In genomic region chrX:119574394-119575266, GRCh38 we compare ENCODE assay signal across 8 cellular contexts.
DNase-seq lines count a peak whose midpoint lies in the region; ATAC-seq lines count a peak whose summit lies in the region.

Gene UBE2A (plus strand): TSS chrX:119574563. CDS start chrX:119574712, 149 bp downstream.

- H3K27ac ChIP-seq in BLaER1 treated with 17β-estradiol and CSF1 and Interleukin-3, amounts not matched to agents 10 nM and 100 nM: peak within 1 kb of the TSS; percentile 77 to 88 (median 80)
- peak within 1 kb of the TSS; percentile 81 for H3K27ac ChIP-seq in cingulate gyrus (ENCODE audit: low read depth, low read length)

- H3K9ac ChIP-seq in BLaER1 treated with 17β-estradiol and CSF1 and Interleukin-3, amounts not matched to agents 10 nM and 100 nM: peak within 1 kb of the TSS; percentile 82 to 94 (median 88)

- H3K4me1 ChIP-seq in BLaER1 treated with 17β-estradiol and CSF1 and Interleukin-3, amounts not matched to agents 10 nM and 100 nM: peaks cover 11 to 25% (median 18%) of the 10 kb centered on the region in 10 experiments

- H3K4me2 ChIP-seq in BLaER1 treated with 17β-estradiol and CSF1 and Interleukin-3, amounts not matched to agents 10 nM and 100 nM: peak within 1 kb of the TSS; percentile 70 to 89 (median 81)

- H3K9me3 ChIP-seq in BLaER1 treated with 17β-estradiol and CSF1 and Interleukin-3, amounts not matched to agents 10 nM and 100 nM (replicated peaks in 1 of 11): peaks cover 0 to 13% (median 7%) of the 10 kb centered on the region in 11 experiments; a peak in 9 of 22 replicates

- DNase-seq in NCI-H524 treated with DMSO at 0.1 percent for 48 hours (lab: John Stamatoyannopoulos, UW) (peak; percentile 56), kidney tubule cell (ENCODE audit: low spot score) (peak; percentile 85)
- DNase-seq in activated CD4-positive, alpha-beta T cell treated with anti-CD3 and anti-CD28 coated beads for 4 hours: peak; percentile 87 to 90
- peak; percentile 59 to 83 (median 73) for DNase-seq in stimulated activated CD4-positive, alpha-beta T cell treated with anti-CD3 and anti-CD28 coated beads, Interleukin-1b, Interleukin-23, amount 100 ng/mL, for 24 hours (ENCODE audit: low read depth in 4 of 4, low spot score in 1 of 4)

- no peaks in the 10 kb centered on the region for H3K27me3 ChIP-seq in BLaER1 treated with 17β-estradiol and CSF1 and Interleukin-3, amounts not matched to agents 10 nM and 100 nM

- peaks cover 0 to 28% (median 10%) of the 10 kb centered on the region in 11 experiments; a peak in 17 of 22 replicates for H4K20me1 ChIP-seq in BLaER1 treated with 17β-estradiol and CSF1 and Interleukin-3, amounts not matched to agents 10 nM and 100 nM

- H3K36me3 ChIP-seq in BLaER1 treated with 17β-estradiol and CSF1 and Interleukin-3, amounts not matched to agents 10 nM and 100 nM: peaks cover 0 to 15% (median 4%) of the 10 kb centered on the region in 11 experiments; a peak in 8 of 22 replicates

- ATAC-seq in GM19324 (IDR thresholded peaks at IDR 0.05; ENCODE audit: low FRiP score, unreplicated experiment) (peak; percentile 79), HG03460 (IDR thresholded peaks at IDR 0.05; ENCODE audit: unreplicated experiment) (peak; percentile 73)

- peak within 1 kb of the TSS; percentile 61 to 79 (median 71) for H3K4me3 ChIP-seq in BLaER1 treated with 17β-estradiol and CSF1 and Interleukin-3, amounts not matched to agents 10 nM and 100 nM

Comparison
In these comparisons a context has a peak if more than half of its experiments do, and no peak if none do; other contexts are left out.
1. Peak in every context shown above with its lines: DNase-seq, ATAC-seq, H3K4me3 ChIP-seq and H3K27ac ChIP-seq.